23 cellular contexts compared by ENCODE assay signal in the genomic region with DNA sequence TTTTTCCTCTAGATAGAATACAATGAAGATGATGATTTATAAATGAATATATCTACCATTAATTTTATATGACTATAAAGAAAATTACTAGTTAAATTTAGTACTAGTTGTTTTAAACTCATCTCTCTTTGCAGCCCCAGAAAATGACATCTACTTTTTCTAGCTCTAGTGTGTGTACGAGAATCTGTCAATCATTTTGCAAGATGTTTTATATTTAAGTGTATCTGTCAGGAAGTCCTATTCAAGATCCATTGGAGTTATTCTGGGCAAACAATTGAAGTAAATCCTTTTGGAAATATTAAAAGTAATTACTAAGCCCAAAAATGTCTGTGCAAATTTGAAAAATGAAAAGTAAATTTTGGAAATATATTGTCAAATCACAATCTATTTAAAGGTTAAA.
"Had no signal": no experiment of that assay in that cellular context is flagged by ENCODE, and none has a peak within 500 bp of the region (broad histone marks: within the 10 kb centered on the region; RNA-seq: fewer than 3 reads in every experiment).

No MANE protein-coding gene starts in this region.

- H3K79me2 ChIP-seq: hepatocyte had no signal

- H3K4me2 ChIP-seq: hepatocyte had no signal

- H2AFZ ChIP-seq: hepatocyte had no signal

- H3K27ac ChIP-seq: colonic mucosa, epithelial cell of prostate, esophagus squamous epithelium, gastroesophageal sphincter, heart left ventricle, hepatocyte, left lung, lower lobe of right lung had no signal

- H3K4me3 ChIP-seq: colonic mucosa, esophagus squamous epithelium, gastroesophageal sphincter, heart left ventricle, hepatocyte, left lung, lower lobe of right lung, mucosa of descending colon had no signal

- H3K27me3 ChIP-seq: colonic mucosa, esophagus squamous epithelium, gastroesophageal sphincter, heart left ventricle, hepatocyte, left lung had no signal

- DNase-seq: colonic mucosa; cortex of kidney; effector CD8-positive, alpha-beta T cell; effector memory CD8-positive, alpha-beta T cell; endodermal cell; erythroblast; esophagus squamous epithelium; foreskin fibroblast; foreskin melanocyte; heart left ventricle; hypothalamus; immature natural killer cell; islet precursor cell; left cardiac atrium; left lung; left ventricle myocardium superior; lower lobe of right lung; mucosa of descending colon; naive B cell had no signal

- H3K36me3 ChIP-seq: colonic mucosa, esophagus squamous epithelium, gastroesophageal sphincter, heart left ventricle, left lung, lower lobe of right lung had no signal

- FAIRE-seq: endometrium had no signal

- H3K9me3 ChIP-seq: colonic mucosa, esophagus squamous epithelium, gastroesophageal sphincter, left lung, lower lobe of right lung, mucosa of descending colon had no signal
